23 cellular contexts compared by ENCODE assay signal in the genomic region with DNA sequence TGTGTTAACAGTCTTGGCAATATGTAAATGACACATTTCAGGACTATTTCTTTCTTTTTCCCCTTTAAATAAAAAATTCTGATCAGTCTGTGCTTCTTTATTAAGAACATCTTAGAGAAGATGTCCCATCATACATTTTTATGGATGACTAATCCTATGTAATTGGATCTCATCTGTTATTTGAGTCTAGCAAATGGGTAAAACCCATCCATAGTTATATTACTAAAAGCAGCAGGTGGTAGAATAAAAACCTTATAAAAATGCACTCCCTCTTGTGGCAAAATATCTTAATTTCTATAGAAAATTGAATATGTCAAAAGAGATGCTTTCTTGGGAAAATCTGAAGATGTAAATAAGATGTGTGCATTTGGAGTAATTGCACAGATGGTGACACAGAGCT. TPM values are rescaled to one million over a fixed set of nuclear protein-coding genes. Genes with fewer than 3 reads are reported as not detected.
DNase-seq lines count a peak whose midpoint lies in the region; ATAC-seq, FAIRE-seq and TF ChIP-seq lines count a peak whose summit lies in the region.
"Had no signal": no experiment of that assay in that cellular context is flagged by ENCODE, and none has a peak within 500 bp of the region (broad histone marks: within the 10 kb centered on the region; RNA-seq: fewer than 3 reads in every experiment).

No MANE protein-coding gene starts in this region.

- peak; percentile 94 for ATAC-seq in SK-N-SH treated with all-trans-retinoic acid at 6 μM for 48 hours
- no peak for ATAC-seq in GM18868 (IDR thresholded peaks at IDR 0.05; ENCODE audit: unreplicated experiment)
- ATAC-seq in pancreas = no peak
- ATAC-seq: effector memory CD8-positive, alpha-beta T cell; lower lobe of right lung had no signal

- H3K27me3 ChIP-seq in BJ (ENCODE audit: control insufficient read depth, insufficient read depth, low read length) (no peaks in the 10 kb centered on the region), pancreas (no peaks in the 10 kb centered on the region)
- H3K27me3 ChIP-seq: BLaER1 treated with 17β-estradiol and CSF1 and Interleukin-3, amounts not matched to agents 10 nM and 100 nM; neutrophil; testis had no signal

- intact Hi-C loops in pancreas (cut with DNase I) = no loop called here

- CTCF ChIA-PET in BJ (lab: Yijun Ruan, JAX) = interaction anchor here (1.7 to 1.9 kb wide), 2 partner anchors 9 to 23 kb away, joined by 3 to 5 read pairs; no protein-coding TSS in a partner anchor

- no peaks in the 10 kb centered on the region for H3K4me1 ChIP-seq in pancreas
- H3K4me1 ChIP-seq: BLaER1 treated with 17β-estradiol and CSF1 and Interleukin-3, amounts not matched to agents 10 nM and 100 nM; lower lobe of right lung; testis had no signal

- H3K4me3 ChIP-seq in BJ (ENCODE audit: low read depth, low read length) = no peak overlapping the region
- H3K4me3 ChIP-seq in foreskin fibroblast (ENCODE audit: low read depth in 1 of 2, low read length in 2 of 2) = no peak overlapping the region
- H3K4me3 ChIP-seq in pancreas = no peak overlapping the region
- H3K4me3 ChIP-seq: BLaER1 treated with 17β-estradiol and CSF1 and Interleukin-3, amounts not matched to agents 10 nM and 100 nM; lower lobe of right lung; testis had no signal

- TF ChIP-seq CTCF in BJ (IDR thresholded peaks at IDR 0.05; ENCODE audit: insufficient read depth, low read depth, low read length) (0 out of 2 replicates have a peak, but pooled peaks have one; percentile 17), foreskin fibroblast (IDR thresholded peaks at IDR 0.05; ENCODE audit: low read depth, low read length) (no peak), pancreas (IDR thresholded peaks at IDR 0.05) (no peak)

- H3K9me3 ChIP-seq in pancreas = no peaks in the 10 kb centered on the region
- H3K9me3 ChIP-seq: BLaER1 treated with 17β-estradiol and CSF1 and Interleukin-3, amounts not matched to agents 10 nM and 100 nM; lower lobe of right lung; neutrophil; testis had no signal

- H3K27ac ChIP-seq in pancreas = no peak overlapping the region
- H3K27ac ChIP-seq: BLaER1 treated with 17β-estradiol and CSF1 and Interleukin-3, amounts not matched to agents 10 nM and 100 nM; lower lobe of right lung; neutrophil; testis had no signal

- no peak for FAIRE-seq in pancreas (lab: Jason Lieb, UNC)
- FAIRE-seq: GM19239 had no signal

- POLR2A ChIA-PET in BJ (lab: Charles Lee) = no interaction called here

- DNase-seq in BJ (ENCODE audit: low read depth) (peak; percentile 15), HS-5 (ENCODE audit: low read depth) (peak; percentile 2), foreskin fibroblast (peak; percentile 25 to 64), AG08395 (ENCODE audit: low spot score) (no peak), pancreas (no peak)
- DNase-seq: activated CD4-positive, alpha-beta T cell treated with anti-CD3 and anti-CD28 coated beads, Interleukin-2, amount 10 ng/mL, durations not matched to agents 7 days and 5 days; activated gamma-delta T cell; amniotic stem cell; Calu3; effector memory CD8-positive, alpha-beta T cell; GDM1; islet precursor cell; lower lobe of right lung; NCI-H2029 treated with DMSO at 0.1 percent for 48 hours; NCI-H524 treated with DMSO at 0.1 percent for 48 hours; Right ventricle myocardium superior; T-helper 1 cell; testis had no signal

- H3K36me3 ChIP-seq in BJ (ENCODE audit: control insufficient read depth, insufficient read depth, low read length) (peaks cover 28% of the 10 kb centered on the region), pancreas (peaks cover 4 to 68% (median 8%) of the 10 kb centered on the region in 3 donors)

TF ChIP-seq in SK-N-SH treated with all-trans-retinoic acid at 6 μM for 48 hours, 23 proteins besides CTCF, POLR2A, EP300 and RAD21 (continues in another document):
- TF ChIP-seq ZC3H10 (CRISPR knock-in tag; IDR thresholded peaks at IDR 0.05) = no peak
- no peak for TF ChIP-seq PATZ1 (CRISPR knock-in tag; IDR thresholded peaks at IDR 0.05; ENCODE audit: borderline replicate concordance)
- TF ChIP-seq, protein P1, sequence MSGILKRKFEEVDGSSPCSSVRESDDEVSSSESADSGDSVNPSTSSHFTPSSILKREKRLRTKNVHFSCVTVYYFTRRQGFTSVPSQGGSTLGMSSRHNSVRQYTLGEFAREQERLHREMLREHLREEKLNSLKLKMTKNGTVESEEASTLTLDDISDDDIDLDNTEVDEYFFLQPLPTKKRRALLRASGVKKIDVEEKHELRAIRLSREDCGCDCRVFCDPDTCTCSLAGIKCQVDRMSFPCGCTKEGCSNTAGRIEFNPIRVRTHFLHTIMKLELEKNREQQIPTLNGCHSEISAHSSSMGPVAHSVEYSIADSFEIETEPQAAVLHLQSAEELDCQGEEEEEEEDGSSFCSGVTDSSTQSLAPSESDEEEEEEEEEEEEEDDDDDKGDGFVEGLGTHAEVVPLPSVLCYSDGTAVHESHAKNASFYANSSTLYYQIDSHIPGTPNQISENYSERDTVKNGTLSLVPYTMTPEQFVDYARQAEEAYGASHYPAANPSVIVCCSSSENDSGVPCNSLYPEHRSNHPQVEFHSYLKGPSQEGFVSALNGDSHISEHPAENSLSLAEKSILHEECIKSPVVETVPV (CRISPR knock-in tag; IDR thresholded peaks at IDR 0.05) = no peak
- TF ChIP-seq PPARA (CRISPR knock-in tag; IDR thresholded peaks at IDR 0.05; ENCODE audit: borderline replicate concordance) = no peak
- no peak for TF ChIP-seq RARB (CRISPR knock-in tag; IDR thresholded peaks at IDR 0.05)
- TF ChIP-seq, protein P2, sequence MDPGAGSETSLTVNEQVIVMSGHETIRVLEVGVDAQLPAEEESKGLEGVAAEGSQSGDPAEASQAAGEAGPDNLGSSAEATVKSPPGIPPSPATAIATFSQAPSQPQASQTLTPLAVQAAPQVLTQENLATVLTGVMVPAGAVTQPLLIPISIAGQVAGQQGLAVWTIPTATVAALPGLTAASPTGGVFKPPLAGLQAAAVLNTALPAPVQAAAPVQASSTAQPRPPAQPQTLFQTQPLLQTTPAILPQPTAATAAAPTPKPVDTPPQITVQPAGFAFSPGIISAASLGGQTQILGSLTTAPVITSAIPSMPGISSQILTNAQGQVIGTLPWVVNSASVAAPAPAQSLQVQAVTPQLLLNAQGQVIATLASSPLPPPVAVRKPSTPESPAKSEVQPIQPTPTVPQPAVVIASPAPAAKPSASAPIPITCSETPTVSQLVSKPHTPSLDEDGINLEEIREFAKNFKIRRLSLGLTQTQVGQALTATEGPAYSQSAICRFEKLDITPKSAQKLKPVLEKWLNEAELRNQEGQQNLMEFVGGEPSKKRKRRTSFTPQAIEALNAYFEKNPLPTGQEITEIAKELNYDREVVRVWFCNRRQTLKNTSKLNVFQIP (CRISPR knock-in tag; IDR thresholded peaks at IDR 0.05; ENCODE audit: borderline replicate concordance, low read depth) = no peak
- TF ChIP-seq OSR1 (CRISPR knock-in tag; IDR thresholded peaks at IDR 0.05) = no peak
- TF ChIP-seq ZFP30 (CRISPR knock-in tag; IDR thresholded peaks at IDR 0.05) = no peak
- no peak for TF ChIP-seq TCF4 (CRISPR knock-in tag; IDR thresholded peaks at IDR 0.05; ENCODE audit: borderline replicate concordance)
- TF ChIP-seq ZNF8 (CRISPR knock-in tag; IDR thresholded peaks at IDR 0.05) = no peak
- TF ChIP-seq, protein P3, sequence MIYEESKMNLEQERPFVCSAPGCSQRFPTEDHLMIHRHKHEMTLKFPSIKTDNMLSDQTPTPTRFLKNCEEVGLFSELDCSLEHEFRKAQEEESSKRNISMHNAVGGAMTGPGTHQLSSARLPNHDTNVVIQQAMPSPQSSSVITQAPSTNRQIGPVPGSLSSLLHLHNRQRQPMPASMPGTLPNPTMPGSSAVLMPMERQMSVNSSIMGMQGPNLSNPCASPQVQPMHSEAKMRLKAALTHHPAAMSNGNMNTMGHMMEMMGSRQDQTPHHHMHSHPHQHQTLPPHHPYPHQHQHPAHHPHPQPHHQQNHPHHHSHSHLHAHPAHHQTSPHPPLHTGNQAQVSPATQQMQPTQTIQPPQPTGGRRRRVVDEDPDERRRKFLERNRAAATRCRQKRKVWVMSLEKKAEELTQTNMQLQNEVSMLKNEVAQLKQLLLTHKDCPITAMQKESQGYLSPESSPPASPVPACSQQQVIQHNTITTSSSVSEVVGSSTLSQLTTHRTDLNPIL (CRISPR knock-in tag; IDR thresholded peaks at IDR 0.05; ENCODE audit: low read depth) = no peak
- TF ChIP-seq ARNTL (CRISPR knock-in tag; IDR thresholded peaks at IDR 0.05; ENCODE audit: borderline replicate concordance, low read depth) = no peak
- TF ChIP-seq ZFP3 (CRISPR knock-in tag; IDR thresholded peaks at IDR 0.05) = no peak
- no peak for TF ChIP-seq ZNF565 (CRISPR knock-in tag; conservative IDR thresholded peaks at IDR 0.05; ENCODE audit: low read depth)
- no peak for TF ChIP-seq ESRRG (CRISPR knock-in tag; IDR thresholded peaks at IDR 0.05)
- no peak for TF ChIP-seq CSDC2 (CRISPR knock-in tag; IDR thresholded peaks at IDR 0.05)

RNA-seq across cellular contexts. Expression of gene TRRAP, which starts 35.3 kb away (rescaled TPM):
- polyA plus RNA-seq in BJ (2011; rRNA removed) (11.8 and 17.2 TPM in 2 replicates), pancreas (10 to 100 TPM; 10.2 to 11.9 TPM)
- 35.6 and 41.3 TPM in 2 replicates for polyA minus RNA-seq in BJ (2011; rRNA and poly(A)+ RNA removed)
- total RNA-seq in pancreas = 10 to 100 TPM; 14.3 to 25.1 (median 15.7) TPM

RNA-seq across cellular contexts. Expression of gene TMEM130, which starts 43.8 kb away (rescaled TPM):
- polyA plus RNA-seq in BJ (2011; rRNA removed) (4.4 and 6.4 TPM in 2 replicates), pancreas (1 to 10 TPM in 1 of 2 donors, under 1 TPM in 1; 0.95 to 3.7 TPM)
- polyA minus RNA-seq in BJ (2011; rRNA and poly(A)+ RNA removed) = 1.6 and 4.4 TPM in 2 replicates
- total RNA-seq in pancreas = 1 to 10 TPM in 1 of 6 donors, under 1 TPM in 5; 0.13 to 1.0 (median 0.44) TPM
- total RNA-seq: activated CD4-positive, alpha-beta T cell treated with anti-CD3 and anti-CD28 coated beads, Interleukin-2, amount 10 ng/mL, durations not matched to agents 7 days and 5 days; Calu3; Right ventricle myocardium superior had no signal

Comparison
In these comparisons a context has a peak if more than half of its experiments do, and no peak if none do; other contexts are left out.
1. DNase-seq: peak in BJ (single experiment), HS-5 (single experiment) and foreskin fibroblast (2 of 2); none in AG08395 (single experiment) and pancreas (0 of 6).